Comparison of ENCODE assay signal across 30 cellular contexts in genomic region chr4:8793571-8794160, GRCh38.
"Had no signal": no experiment of that assay in that cellular context is flagged by ENCODE, and none has a peak within 500 bp of the region (broad histone marks: within the 10 kb centered on the region; RNA-seq: fewer than 3 reads in every experiment).

No MANE protein-coding gene starts in this region.

- H3K9me3 Mint-ChIP-seq: naive B cell; naive thymus-derived CD8-positive, alpha-beta T cell; natural killer cell treated with Interleukin-12 subunit alpha and Interleukin-12 subunit beta and Interleukin-15 and Interleukin-18, amount 100 ng/mL, for 72 hours; nephron progenitor cell; neural crest cell; stimulated activated effector memory CD8-positive, alpha-beta T cell treated with anti-CD3 and anti-CD28 coated beads, Interleukin-12 subunit alpha, Interleukin-12 subunit beta, amount 100 ng/mL, for 72 hours; stimulated activated naive CD8-positive, alpha-beta T cell treated with anti-CD3 and anti-CD28 coated beads, Interleukin-15, amount 100 ng/mL, for 72 hours; type B pancreatic cell had no signal

- ATAC-seq: naive thymus-derived CD8-positive, alpha-beta T cell; natural killer cell treated with Interleukin-12 subunit alpha and Interleukin-12 subunit beta and Interleukin-15 and Interleukin-18, amount 100 ng/mL, for 72 hours; psoas muscle; right cardiac atrium; stimulated activated effector memory CD8-positive, alpha-beta T cell treated with anti-CD3 and anti-CD28 coated beads, Interleukin-12 subunit alpha, Interleukin-12 subunit beta, amount 100 ng/mL, for 72 hours; stimulated activated naive CD8-positive, alpha-beta T cell treated with anti-CD3 and anti-CD28 coated beads, Interleukin-15, amount 100 ng/mL, for 72 hours had no signal

- H3K9me3 ChIP-seq: ovary, psoas muscle, right lobe of liver, sigmoid colon, suprapubic skin, testis, tibial artery, transverse colon, vagina had no signal

- H3K27me3 Mint-ChIP-seq: naive B cell; natural killer cell treated with Interleukin-12 subunit alpha and Interleukin-12 subunit beta and Interleukin-15 and Interleukin-18, amount 100 ng/mL, for 72 hours; stimulated activated naive CD8-positive, alpha-beta T cell treated with anti-CD3 and anti-CD28 coated beads, Interleukin-15, amount 100 ng/mL, for 72 hours had no signal

- H3K27me3 ChIP-seq: ovary, right lobe of liver, testis, transverse colon, vagina had no signal

- H3K36me3 ChIP-seq: ovary, right lobe of liver, sigmoid colon, suprapubic skin, tibial artery, transverse colon, vagina had no signal

- H2AFZ ChIP-seq: parathyroid adenoma had no signal

- DNase-seq: naive B cell; naive thymus-derived CD8-positive, alpha-beta T cell; nephron progenitor cell; occipital lobe; ovary; posterior cingulate gyrus; psoas muscle; right lobe of liver; sigmoid colon; small intestine; stimulated activated CD4-positive, alpha-beta T cell treated with anti-CD3 and anti-CD28 coated beads, Interleukin-15, amount 100 ng/mL, for 24 hours; stimulated activated CD4-positive, alpha-beta T cell treated with anti-CD3 and anti-CD28 coated beads, Interleukin-2, amount 100 ng/mL, for 24 hours; stimulated activated CD4-positive, alpha-beta T cell treated with anti-CD3 and anti-CD28 coated beads, Interleukin-2, amount 100 ng/mL, for 48 hours; stimulated activated CD4-positive, alpha-beta T cell treated with anti-CD3 and anti-CD28 coated beads, Interleukin-4, amount 100 ng/mL, for 24 hours; stimulated activated naive CD4-positive, alpha-beta T cell; stimulated activated naive CD8-positive, alpha-beta T cell treated with anti-CD3 and anti-CD28 coated beads, Interleukin-15, amount 100 ng/mL, for 72 hours; stimulated activated naive CD8-positive, alpha-beta T cell treated with anti-CD3 and anti-CD28 coated beads, Interleukin-15, Interleukin-2, amounts not matched to agents 100 U/mL and 50 U/mL, for 24 hours; substantia nigra; testis; tibial artery; transverse colon had no signal

- H3K4me3 ChIP-seq: ovary, psoas muscle, right lobe of liver, sigmoid colon, suprapubic skin, testis, tibial artery, transverse colon, vagina had no signal

- H3K27ac ChIP-seq: ovary, parathyroid adenoma, psoas muscle, right lobe of liver, sigmoid colon, suprapubic skin, testis, tibial artery, transverse colon, vagina had no signal

- H3K9ac ChIP-seq: parathyroid adenoma had no signal

- H3K79me2 ChIP-seq: parathyroid adenoma had no signal

- H3K27ac Mint-ChIP-seq: naive B cell; naive thymus-derived CD8-positive, alpha-beta T cell; natural killer cell treated with Interleukin-12 subunit alpha and Interleukin-12 subunit beta and Interleukin-15 and Interleukin-18, amount 100 ng/mL, for 72 hours; nephron progenitor cell; progenitor cell of endocrine pancreas; stimulated activated effector memory CD8-positive, alpha-beta T cell treated with anti-CD3 and anti-CD28 coated beads, Interleukin-12 subunit alpha, Interleukin-12 subunit beta, amount 100 ng/mL, for 72 hours; stimulated activated naive CD8-positive, alpha-beta T cell treated with anti-CD3 and anti-CD28 coated beads, Interleukin-15, amount 100 ng/mL, for 72 hours; type B pancreatic cell had no signal

- H3K4me1 ChIP-seq: parathyroid adenoma, psoas muscle, right lobe of liver, sigmoid colon, suprapubic skin, testis, tibial artery, transverse colon, vagina had no signal

- H3K4me3 Mint-ChIP-seq: naive B cell; naive thymus-derived CD8-positive, alpha-beta T cell; natural killer cell treated with Interleukin-12 subunit alpha and Interleukin-12 subunit beta and Interleukin-15 and Interleukin-18, amount 100 ng/mL, for 72 hours; nephron progenitor cell; neural crest cell; stimulated activated effector memory CD8-positive, alpha-beta T cell treated with anti-CD3 and anti-CD28 coated beads, Interleukin-12 subunit alpha, Interleukin-12 subunit beta, amount 100 ng/mL, for 72 hours; stimulated activated naive CD8-positive, alpha-beta T cell treated with anti-CD3 and anti-CD28 coated beads, Interleukin-15, amount 100 ng/mL, for 72 hours; type B pancreatic cell had no signal

- H3K36me3 Mint-ChIP-seq: naive B cell; naive thymus-derived CD8-positive, alpha-beta T cell; natural killer cell treated with Interleukin-12 subunit alpha and Interleukin-12 subunit beta and Interleukin-15 and Interleukin-18, amount 100 ng/mL, for 72 hours; stimulated activated effector memory CD8-positive, alpha-beta T cell treated with anti-CD3 and anti-CD28 coated beads, Interleukin-12 subunit alpha, Interleukin-12 subunit beta, amount 100 ng/mL, for 72 hours; type B pancreatic cell had no signal

- H3K4me1 Mint-ChIP-seq: naive B cell; naive thymus-derived CD8-positive, alpha-beta T cell; stimulated activated effector memory CD8-positive, alpha-beta T cell treated with anti-CD3 and anti-CD28 coated beads, Interleukin-12 subunit alpha, Interleukin-12 subunit beta, amount 100 ng/mL, for 72 hours; stimulated activated naive CD8-positive, alpha-beta T cell treated with anti-CD3 and anti-CD28 coated beads, Interleukin-15, amount 100 ng/mL, for 72 hours had no signal
